In genomic region chr16:1776991-1777374, GRCh38 we compare ENCODE assay signal across 15 cellular contexts. TPM values are rescaled to one million over a fixed set of nuclear protein-coding genes. Genes with fewer than 3 reads are reported as not detected.
A peak's percentile ranks its signal among the peaks of the same experiment; 100 is the strongest.
DNase-seq lines count a peak whose midpoint lies in the region; ATAC-seq and TF ChIP-seq lines count a peak whose summit lies in the region.
"Had no signal": no experiment of that assay in that cellular context is flagged by ENCODE, and none has a peak within 500 bp of the region (broad histone marks: within the 10 kb centered on the region; RNA-seq: fewer than 3 reads in every experiment).

No MANE protein-coding gene starts in this region.

- H3K4me3 ChIP-seq in WERI-Rb-1 (ENCODE audit: low read depth, low read length) = no peak overlapping the region
- H3K4me3 ChIP-seq: A549 had no signal

- POLR2A ChIA-PET in CD4-positive, alpha-beta T cell (lab: Charles Lee) = no interaction called here

- TF ChIP-seq CTCF in CD4-positive, alpha-beta T cell (IDR thresholded peaks at IDR 0.05) = no peak
- TF ChIP-seq CTCF in WERI-Rb-1 (IDR thresholded peaks at IDR 0.05; ENCODE audit: low read depth, low read length) = no peak
- TF ChIP-seq CTCF in neural crest cell (conservative IDR thresholded peaks at IDR 0.05) = no peak

- H3K27ac Mint-ChIP-seq in CD4-positive, alpha-beta T cell = no peak overlapping the region
- no peak overlapping the region for H3K27ac Mint-ChIP-seq in neural crest cell (ENCODE audit: unreplicated experiment)

- no peaks in the 10 kb centered on the region for H3K27me3 Mint-ChIP-seq in CD4-positive, alpha-beta T cell
- peaks cover 3% of the 10 kb centered on the region for H3K27me3 Mint-ChIP-seq in neural crest cell (ENCODE audit: low read depth)

- H3K4me3 Mint-ChIP-seq in CD4-positive, alpha-beta T cell = peak overlapping the region; percentile 54
- H3K4me3 Mint-ChIP-seq in neural crest cell = peak overlapping the region; percentile 67
- H3K4me3 Mint-ChIP-seq: HFFc6 had no signal

- peaks cover 18% of the 10 kb centered on the region for H3K4me1 Mint-ChIP-seq in CD4-positive, alpha-beta T cell (ENCODE audit: low read depth)
- H3K4me1 Mint-ChIP-seq in neural crest cell = peaks cover 13% of the 10 kb centered on the region

- ATAC-seq in Right ventricle myocardium inferior (no peak), Right ventricle myocardium superior (ENCODE audit: poor library complexity) (no peak), GM21723 (IDR thresholded peaks at IDR 0.05; ENCODE audit: unreplicated experiment) (no peak)
- no peak for ATAC-seq in CD4-positive, alpha-beta T cell (ENCODE audit: poor library complexity)
- ATAC-seq: A549 had no signal

- H3K27me3 ChIP-seq in CD4-positive, alpha-beta T cell (ENCODE audit: control insufficient read depth, insufficient read depth, low read length) = no peaks in the 10 kb centered on the region
- H3K27me3 ChIP-seq in WERI-Rb-1 (ENCODE audit: insufficient read depth, low read depth, severe bottlenecking) = no peaks in the 10 kb centered on the region

- no peaks in the 10 kb centered on the region for H3K9me3 ChIP-seq in CD4-positive, alpha-beta T cell (ENCODE audit: control insufficient read depth, low read length)
- H3K9me3 ChIP-seq in WERI-Rb-1 (ENCODE audit: severe bottlenecking) = no peaks in the 10 kb centered on the region
- H3K9me3 ChIP-seq: A549, Caco-2 had no signal

- DNase-seq in Right ventricle myocardium inferior (ENCODE audit: missing footprints) (peak; percentile 74), Right ventricle myocardium superior (no peak), WERI-Rb-1 (no peak), neural crest cell (ENCODE audit: low read depth, low spot score) (no peak), NCI-H128 (lab: John Stamatoyannopoulos, UW; ENCODE audit: unreplicated experiment) (no peak), NCI-H1417 (lab: John Stamatoyannopoulos, UW) (no peak)
- no peak for DNase-seq in CD4-positive, alpha-beta T cell
- DNase-seq: Caco-2; HFFc6; NCI-H1092 treated with DMSO at 0.1 percent for 48 hours; NCI-H187 treated with DMSO at 0.1 percent for 48 hours; NCI-H446 treated with DMSO at 0.1 percent for 48 hours; NK-92 treated with Interleukin-12 subunit alpha and Interleukin-12 subunit beta, amount 100 ng/mL, for 24 hours had no signal

- intact Hi-C loops in Right ventricle myocardium inferior (cut with DNase I) (no loop called here), Right ventricle myocardium superior (cut with DNase I) (no loop called here)
- intact Hi-C loops in CD4-positive, alpha-beta T cell (cut with DNase I, micrococcal nuclease) = loop anchor here in 1 of 2 experiments (10.0 kb wide), 1 partner anchor 368 kb away; the partner anchor contains the start of gene RAB26

- H3K27ac ChIP-seq in CD4-positive, alpha-beta T cell (ENCODE audit: low read depth, low read length) = no peak overlapping the region
- H3K27ac ChIP-seq in WERI-Rb-1 = peak overlapping the region; percentile 78
- H3K27ac ChIP-seq: A549 had no signal

- peaks cover 26% of the 10 kb centered on the region for H3K36me3 Mint-ChIP-seq in CD4-positive, alpha-beta T cell (ENCODE audit: low read depth)
- H3K36me3 Mint-ChIP-seq in neural crest cell (ENCODE audit: low read depth) = peaks cover 4% of the 10 kb centered on the region

- H3K36me3 ChIP-seq in WERI-Rb-1 = peaks cover 68% of the 10 kb centered on the region

- H3K9me3 Mint-ChIP-seq in CD4-positive, alpha-beta T cell = no peaks in the 10 kb centered on the region
- H3K9me3 Mint-ChIP-seq in neural crest cell = no peaks in the 10 kb centered on the region
- H3K9me3 Mint-ChIP-seq: HFFc6 had no signal

- CTCF ChIA-PET in CD4-positive, alpha-beta T cell (lab: Charles Lee) = no interaction called here

RNA-seq across cellular contexts. Expression of gene MRPS34, which starts 4.0 kb away (rescaled TPM):
- total RNA-seq in Right ventricle myocardium inferior (80.8 TPM), Right ventricle myocardium superior (91.8 TPM), neural crest cell (135 and 141 TPM in 2 replicates)
- total RNA-seq in CD4-positive, alpha-beta T cell = 10 to 100 TPM; 25.5 to 26.9 TPM

RNA-seq across cellular contexts. Expression of gene EME2, which starts 4.4 kb away (rescaled TPM):
- total RNA-seq in Right ventricle myocardium inferior (8.2 TPM), Right ventricle myocardium superior (7.1 TPM), neural crest cell (36.5 and 37.0 TPM in 2 replicates)
- 10 to 100 TPM; 28.6 to 30.8 TPM for total RNA-seq in CD4-positive, alpha-beta T cell

RNA-seq across cellular contexts. Expression of gene SPSB3, which starts 5.4 kb away (rescaled TPM):
- total RNA-seq in Right ventricle myocardium inferior (36.1 TPM), Right ventricle myocardium superior (37.5 TPM), neural crest cell (23.1 and 23.8 TPM in 2 replicates)
- 10 to 100 TPM; 86.3 to 87.6 TPM for total RNA-seq in CD4-positive, alpha-beta T cell

RNA-seq across cellular contexts. Expression of gene NME3, which starts 5.6 kb away (rescaled TPM):
- 33.9 TPM for total RNA-seq in Right ventricle myocardium inferior
- total RNA-seq in Right ventricle myocardium superior = 33.6 TPM
- total RNA-seq in CD4-positive, alpha-beta T cell = 10 to 100 TPM; 46.2 to 54.2 TPM
- 35.0 and 38.0 TPM in 2 replicates for total RNA-seq in neural crest cell

RNA-seq across cellular contexts. Expression of gene NUBP2, which starts 5.8 kb away (rescaled TPM):
- total RNA-seq in Right ventricle myocardium inferior = 37.9 TPM
- total RNA-seq in Right ventricle myocardium superior = 34.8 TPM
- 10 to 100 TPM; 36.4 to 38.1 TPM for total RNA-seq in CD4-positive, alpha-beta T cell
- total RNA-seq in neural crest cell = 71.0 and 73.8 TPM in 2 replicates
